Comparison of ENCODE assay signal across 8 cellular contexts in genomic region chr19:11881151-11881800, GRCh38. TPM values are rescaled to one million over a fixed set of nuclear protein-coding genes. Genes with fewer than 3 reads are reported as not detected.
DNase-seq lines count a peak whose midpoint lies in the region; ATAC-seq lines count a peak whose summit lies in the region.

No MANE protein-coding gene starts in this region.

- intact Hi-C loops in left colon (cut with DNase I, micrococcal nuclease), result loop anchor here in 1 of 2 donors (5.0 kb wide), 1 partner anchor 261 kb away; the partner anchor contains the start of gene ZNF20

- ATAC-seq in left colon (peak; percentile 89), GM18520 (IDR thresholded peaks at IDR 0.05; ENCODE audit: unreplicated experiment) (no peak)

- DNase-seq in NCI-H1436 (lab: John Stamatoyannopoulos, UW) (peak; percentile 4), NCI-H1436 treated with DMSO at 0.1 percent for 48 hours (lab: John Stamatoyannopoulos, UW) (no peak), NCI-H2196 (lab: John Stamatoyannopoulos, UW; ENCODE audit: unreplicated experiment) (peak; percentile 35), left colon (peak; percentile 37 to 69)
- peak; percentile 10 for DNase-seq in activated CD4-positive, CD25-positive, alpha-beta regulatory T cell treated with anti-CD3 and anti-CD28 coated beads, Interleukin-2, amount 50 U/mL, for 16 hours (ENCODE audit: low read depth, low spot score)
- peak; percentile 50 for DNase-seq in central memory CD4-positive, alpha-beta T cell
- DNase-seq in stimulated activated CD4-positive, alpha-beta T cell treated with anti-CD3 and anti-CD28 coated beads, Interleukin-4, amount 100 ng/mL, for 48 hours (ENCODE audit: low read depth in 2 of 2), result peak; percentile 40 to 44

RNA-seq across cellular contexts. Expression of gene ZNF69, which starts 6.3 kb away (rescaled TPM):
- total RNA-seq in left colon, result 10 to 100 TPM; 17.3 to 26.5 TPM

RNA-seq across cellular contexts. Expression of gene ZNF439, which starts 32.8 kb away (rescaled TPM):
- 10 to 100 TPM in 1 of 2 donors, 1 to 10 TPM in 1; 9.6 to 10.9 TPM for total RNA-seq in left colon

RNA-seq across cellular contexts. Expression of gene ZNF700, which starts 43.6 kb away (rescaled TPM):
- total RNA-seq in left colon, result 10 to 100 TPM; 16.4 to 20.0 TPM
